Comparison of ENCODE assay signal across 13 cellular contexts in genomic region chr19:13831560-13832056, GRCh38. TPM values are rescaled to one million over a fixed set of nuclear protein-coding genes. Genes with fewer than 3 reads are reported as not detected.
DNase-seq lines count a peak whose midpoint lies in the region; ATAC-seq and TF ChIP-seq lines count a peak whose summit lies in the region.
"Had no signal": no experiment of that assay in that cellular context is flagged by ENCODE, and none has a peak within 500 bp of the region (broad histone marks: within the 10 kb centered on the region; RNA-seq: fewer than 3 reads in every experiment).

No MANE protein-coding gene starts in this region.

- peaks cover 30% of the 10 kb centered on the region for H3K4me1 Mint-ChIP-seq in activated T-cell treated with anti-CD3 and anti-CD28 coated beads, Interleukin-2, amount 50 U/mL, for 72 hours (ENCODE audit: low read depth)
- H3K4me1 Mint-ChIP-seq in activated T-cell treated with anti-CD3 and anti-CD28 coated beads, Interleukin-2, amount 50 U/mL, for 4 hours (ENCODE audit: low read depth) = peaks cover 24% of the 10 kb centered on the region

- no peaks in the 10 kb centered on the region for H3K9me3 Mint-ChIP-seq in activated T-cell treated with anti-CD3 and anti-CD28 coated beads, Interleukin-2, amount 50 U/mL, for 72 hours
- H3K9me3 Mint-ChIP-seq in activated T-cell treated with anti-CD3 and anti-CD28 coated beads, Interleukin-2, amount 50 U/mL, for 4 hours = no peaks in the 10 kb centered on the region
- H3K9me3 Mint-ChIP-seq: IgD-negative memory B cell, memory B cell had no signal

- H3K4me3 ChIP-seq in psoas muscle = no peak overlapping the region
- H3K4me3 ChIP-seq in tibial artery = no peak overlapping the region

- no peak for DNase-seq in activated T-cell treated with anti-CD3 and anti-CD28 coated beads, Interleukin-2, amount 50 U/mL, for 72 hours
- no peak for DNase-seq in activated T-cell treated with anti-CD3 and anti-CD28 coated beads, Interleukin-2, amount 50 U/mL, for 4 hours
- peak; percentile 61 for DNase-seq in M059J (ENCODE audit: low read depth)
- DNase-seq in dermis microvascular lymphatic vessel endothelial cell (ENCODE audit: low read depth in 2 of 2) = peak; percentile 29 to 37
- DNase-seq in psoas muscle = no peak
- no peak for DNase-seq in Kasumi-1 (lab: John Stamatoyannopoulos, UW)
- no peak for DNase-seq in tibial artery
- DNase-seq in GM19240 (ENCODE audit: insufficient read length, low spot score) = no peak
- DNase-seq: stimulated activated CD4-positive, alpha-beta T cell treated with anti-CD3 and anti-CD28 coated beads, Interleukin-4, amount 100 ng/mL, for 24 hours had no signal

- H3K4me3 Mint-ChIP-seq in activated T-cell treated with anti-CD3 and anti-CD28 coated beads, Interleukin-2, amount 50 U/mL, for 72 hours = no peak overlapping the region
- no peak overlapping the region for H3K4me3 Mint-ChIP-seq in activated T-cell treated with anti-CD3 and anti-CD28 coated beads, Interleukin-2, amount 50 U/mL, for 4 hours
- H3K4me3 Mint-ChIP-seq: memory B cell had no signal

- no peak for TF ChIP-seq CTCF in psoas muscle (IDR thresholded peaks at IDR 0.05)
- no peak for TF ChIP-seq CTCF in tibial artery (IDR thresholded peaks at IDR 0.05)

- H3K36me3 Mint-ChIP-seq in activated T-cell treated with anti-CD3 and anti-CD28 coated beads, Interleukin-2, amount 50 U/mL, for 72 hours (ENCODE audit: insufficient read depth in 2 of 2) = peaks cover 3 to 7% of the 10 kb centered on the region in 2 donors
- peaks cover 8% of the 10 kb centered on the region for H3K36me3 Mint-ChIP-seq in activated T-cell treated with anti-CD3 and anti-CD28 coated beads, Interleukin-2, amount 50 U/mL, for 4 hours (ENCODE audit: insufficient read depth)
- H3K36me3 Mint-ChIP-seq: IgD-negative memory B cell had no signal

- H3K36me3 ChIP-seq in psoas muscle (ENCODE audit: insufficient read depth in 1 of 2, low read depth in 1 of 2) (peaks cover 0 to 47% of the 10 kb centered on the region in 2 donors), tibial artery (peaks cover 24 to 68% (median 43%) of the 10 kb centered on the region in 3 donors)

- H3K9me3 ChIP-seq in psoas muscle = no peaks in the 10 kb centered on the region
- H3K9me3 ChIP-seq in tibial artery = no peaks in the 10 kb centered on the region

- peak overlapping the region; percentile 7 for H3K27ac Mint-ChIP-seq in activated T-cell treated with anti-CD3 and anti-CD28 coated beads, Interleukin-2, amount 50 U/mL, for 72 hours
- H3K27ac Mint-ChIP-seq: memory B cell had no signal

- H3K4me1 ChIP-seq in psoas muscle (peaks cover 24% of the 10 kb centered on the region), tibial artery (peaks cover 6 to 45% (median 37%) of the 10 kb centered on the region in 4 donors)

- intact Hi-C loops in psoas muscle (cut with DNase I) = loop anchor here (5.0 kb wide), 1 partner anchor 34 kb away; the partner anchor contains the start of gene ZSWIM4 (in 2 of the 2)
- intact Hi-C loops in tibial artery (cut with DNase I; ENCODE audit: low total_unique reads) = loop anchor here (5.0 kb wide), 1 partner anchor 34 kb away; the partner anchor contains the start of gene ZSWIM4

- no peak for ATAC-seq in activated T-cell treated with anti-CD3 and anti-CD28 coated beads, Interleukin-2, amount 50 U/mL, for 72 hours (replicated peaks in 1 of 2)
- no peak for ATAC-seq in activated T-cell treated with anti-CD3 and anti-CD28 coated beads, Interleukin-2, amount 50 U/mL, for 4 hours
- ATAC-seq in psoas muscle = no peak

- H3K27me3 Mint-ChIP-seq in activated T-cell treated with anti-CD3 and anti-CD28 coated beads, Interleukin-2, amount 50 U/mL, for 72 hours (ENCODE audit: low read depth) = no peaks in the 10 kb centered on the region
- no peaks in the 10 kb centered on the region for H3K27me3 Mint-ChIP-seq in activated T-cell treated with anti-CD3 and anti-CD28 coated beads, Interleukin-2, amount 50 U/mL, for 4 hours (ENCODE audit: low read depth)
- H3K27me3 Mint-ChIP-seq: IgD-negative memory B cell, memory B cell had no signal

- 86 to 89% (median 86%) methylated on average over 12 of the region's 12 CpGs for WGBS in psoas muscle, 3 donors

- H3K27ac ChIP-seq in psoas muscle = peak overlapping the region; percentile 3
- peak overlapping the region in 1 of 2 donors; percentile 6 for H3K27ac ChIP-seq in tibial artery
- H3K27ac ChIP-seq: VCaP had no signal

- H3K27me3 ChIP-seq in psoas muscle (ENCODE audit: insufficient read depth in 3 of 3, low read length in 2 of 3) (no peaks in the 10 kb centered on the region), tibial artery (no peaks in the 10 kb centered on the region)

RNA-seq across cellular contexts. Expression of gene ZSWIM4, which starts 36.4 kb away (rescaled TPM):
- total RNA-seq in activated T-cell treated with anti-CD3 and anti-CD28 coated beads, Interleukin-2, amount 50 U/mL, for 72 hours = 10 to 100 TPM; 11.1 to 12.0 TPM
- 1 to 10 TPM; 3.2 to 5.0 (median 3.7) TPM for total RNA-seq in activated T-cell treated with anti-CD3 and anti-CD28 coated beads, Interleukin-2, amount 50 U/mL, for 4 hours
- total RNA-seq in M059J (2014; rRNA removed; shearing (Covaris generic)) = 3.6 and 12.2 TPM in 2 replicates
- 8.5 and 18.6 TPM in 2 replicates for total RNA-seq in dermis microvascular lymphatic vessel endothelial cell
- total RNA-seq in psoas muscle = 1 to 10 TPM; 3.3 to 7.8 (median 4.4) TPM
- 1 to 10 TPM in 2 of 3 donors, under 1 TPM in 1; 0.77 to 3.9 (median 1.6) TPM for polyA plus RNA-seq in psoas muscle

RNA-seq across cellular contexts. Expression of gene NANOS3, which starts 45.3 kb away (rescaled TPM):
- total RNA-seq in activated T-cell treated with anti-CD3 and anti-CD28 coated beads, Interleukin-2, amount 50 U/mL, for 72 hours = 1 to 10 TPM; 3.1 to 3.8 TPM
- under 1 TPM in 1 of 3 donors, not detected in 2; 0.52 TPM for total RNA-seq in activated T-cell treated with anti-CD3 and anti-CD28 coated beads, Interleukin-2, amount 50 U/mL, for 4 hours
- total RNA-seq in M059J (2014; rRNA removed; shearing (Covaris generic)) = not detected in 2 replicates
- total RNA-seq in dermis microvascular lymphatic vessel endothelial cell (0.25 TPM in 1 of 2 replicates, not detected in the other), psoas muscle (not detected)
- not detected for polyA plus RNA-seq in psoas muscle
- total RNA-seq: urinary bladder had no signal
- polyA plus RNA-seq: IgD-negative memory B cell had no signal

RNA-seq across cellular contexts. Expression of gene C19orf53, which starts 57.4 kb away (rescaled TPM):
- total RNA-seq in activated T-cell treated with anti-CD3 and anti-CD28 coated beads, Interleukin-2, amount 50 U/mL, for 72 hours = 10 to 100 TPM; 76.5 to 88.1 TPM
- 100 to 1,000 TPM; 158 to 181 (median 167) TPM for total RNA-seq in activated T-cell treated with anti-CD3 and anti-CD28 coated beads, Interleukin-2, amount 50 U/mL, for 4 hours
- total RNA-seq in M059J (2014; rRNA removed; shearing (Covaris generic)) = 213 and 349 TPM in 2 replicates
- total RNA-seq in dermis microvascular lymphatic vessel endothelial cell = 32.9 and 34.5 TPM in 2 replicates
- total RNA-seq in psoas muscle = 100 to 1,000 TPM in 2 of 4 donors, 10 to 100 TPM in 2; 88.9 to 109 (median 95.5) TPM
- polyA plus RNA-seq in psoas muscle = 100 to 1,000 TPM; 147 to 196 (median 195) TPM

Comparison
In these comparisons a context has a peak if more than half of its experiments do, and no peak if none do; other contexts are left out.
1. DNase-seq: peak in M059J (single experiment) and dermis microvascular lymphatic vessel endothelial cell (2 of 2); none in activated T-cell treated with anti-CD3 and anti-CD28 coated beads, Interleukin-2, amount 50 U/mL, for 72 hours (0 of 2), activated T-cell treated with anti-CD3 and anti-CD28 coated beads, Interleukin-2, amount 50 U/mL, for 4 hours (single experiment), psoas muscle (0 of 2), Kasumi-1 (0 of 2), tibial artery (0 of 2) and GM19240 (single experiment).